23 cellular contexts compared by ENCODE assay signal in genomic region chr11:60003729-60004128, GRCh38. TPM values are rescaled to one million over a fixed set of nuclear protein-coding genes. Genes with fewer than 3 reads are reported as not detected.
DNase-seq lines count a peak whose midpoint lies in the region; ATAC-seq and TF ChIP-seq lines count a peak whose summit lies in the region.
"Had no signal": no experiment of that assay in that cellular context is flagged by ENCODE, and none has a peak within 500 bp of the region (broad histone marks: within the 10 kb centered on the region; RNA-seq: fewer than 3 reads in every experiment).

No MANE protein-coding gene starts in this region.

- H3K9ac ChIP-seq in mammary epithelial cell (ENCODE audit: insufficient read depth, low read length): no peak overlapping the region
- no peak overlapping the region for H3K9ac ChIP-seq in endodermal cell (ENCODE audit: extremely low read depth, low read length, poor library complexity, severe bottlenecking)
- H3K9ac ChIP-seq: BLaER1 treated with 17β-estradiol and CSF1 and Interleukin-3, amounts not matched to agents 10 nM and 100 nM had no signal

- no peaks in the 10 kb centered on the region for H4K20me1 ChIP-seq in mammary epithelial cell (ENCODE audit: insufficient read depth, low read length)
- H4K20me1 ChIP-seq: BLaER1 treated with 17β-estradiol and CSF1 and Interleukin-3, amounts not matched to agents 10 nM and 100 nM had no signal

- H3K79me2 ChIP-seq in mammary epithelial cell (ENCODE audit: insufficient read depth, low read length): no peaks in the 10 kb centered on the region

- H3K36me3 Mint-ChIP-seq in MCF 10A (ENCODE audit: insufficient read depth, unreplicated experiment) (peaks cover 4% of the 10 kb centered on the region), endodermal cell (ENCODE audit: low read depth) (no peaks in the 10 kb centered on the region)
- H3K36me3 Mint-ChIP-seq: CD14-positive monocyte; CD8-positive, alpha-beta memory T cell had no signal

- H3K27me3 Mint-ChIP-seq in MCF 10A (ENCODE audit: insufficient read depth, unreplicated experiment) (peaks cover 16% of the 10 kb centered on the region), endodermal cell (ENCODE audit: insufficient read depth) (no peaks in the 10 kb centered on the region)

- CTCF ChIA-PET in mammary epithelial cell (lab: Charles Lee; ENCODE audit: low non-redundant PET): no interaction called here
- CTCF ChIA-PET in MCF 10A (lab: Yijun Ruan, JAX): interaction anchor here (1.2 kb wide), 1 partner anchor 29 kb away, joined by 3 read pairs; no protein-coding TSS in a partner anchor

- BruUV-seq in mammary epithelial cell (replicated peaks; lab: Mats Ljungman, UMichigan) (no TSS peak), MCF 10A (replicated peaks; lab: Mats Ljungman, UMichigan) (no TSS peak)

- intact Hi-C loops in mammary epithelial cell (cut with micrococcal nuclease): no loop called here
- intact Hi-C loops in MCF 10A (cut with micrococcal nuclease): no loop called here

- TF ChIP-seq EP300 in suprapubic skin (IDR thresholded peaks at IDR 0.05): no peak

- ATAC-seq in HG03039 (IDR thresholded peaks at IDR 0.05; ENCODE audit: unreplicated experiment) (no peak), HG02678 (IDR thresholded peaks at IDR 0.05; ENCODE audit: unreplicated experiment) (no peak)
- ATAC-seq: A549 had no signal

- H3K4me1 ChIP-seq in mammary epithelial cell (ENCODE audit: insufficient read depth, low read length): no peaks in the 10 kb centered on the region
- no peaks in the 10 kb centered on the region for H3K4me1 ChIP-seq in endodermal cell (ENCODE audit: control insufficient read depth, insufficient read depth, low read length)
- H3K4me1 ChIP-seq in suprapubic skin: no peaks in the 10 kb centered on the region
- H3K4me1 ChIP-seq: A549; BE2C; BLaER1 treated with 17β-estradiol and CSF1 and Interleukin-3, amounts not matched to agents 10 nM and 100 nM; HAP-1 had no signal

- no peak for DNase-seq in mammary epithelial cell
- DNase-seq in MCF 10A (ENCODE audit: unreplicated experiment): no peak
- peak; percentile 5 for DNase-seq in HT1080 (ENCODE audit: low read depth)
- no peak for DNase-seq in endodermal cell
- no peak for DNase-seq in suprapubic skin (ENCODE audit: low spot score in 2 of 2)
- DNase-seq: 8988T; ACHN; AML-193; BE2C; CD4-positive, alpha-beta T cell; CD8-positive, alpha-beta memory T cell; DMS 273 treated with DMSO at 0.1 percent for 48 hours; EL; GF-D8; GOT3; HFFc6 had no signal

- dilution Hi-C loops in mammary epithelial cell (cut with HindIII; ENCODE audit: low sequenced_read_pairs): no loop called here

- H3K36me3 ChIP-seq in mammary epithelial cell (ENCODE audit: insufficient read depth, low read length) (no peaks in the 10 kb centered on the region), endodermal cell (ENCODE audit: control insufficient read depth, insufficient read depth, low read length) (no peaks in the 10 kb centered on the region), suprapubic skin (no peaks in the 10 kb centered on the region)
- H3K36me3 ChIP-seq: BE2C; BLaER1 treated with 17β-estradiol and CSF1 and Interleukin-3, amounts not matched to agents 10 nM and 100 nM; HAP-1 had no signal

- 49% methylated on average over 2 of the region's 2 CpGs for whole genome bisulfite sequencing in mammary epithelial cell (ENCODE audit: low coverage, missing lambda C conversion rate)
- 84% methylated on average over 1 of the region's 2 CpGs; no CpG with 5 or more reads in 1 of the 2 experiments for WGBS in endodermal cell (ENCODE audit: insufficient coverage in 1 of 2, insufficient read length in 1 of 2), 2 experiments
- WGBS in suprapubic skin: 86% methylated on average over 2 of the region's 2 CpGs

- in situ Hi-C loops in mammary epithelial cell (cut with MboI; ENCODE audit: low sequenced_read_pairs in 2 of 2): no loop called here

- H3K4me3 ChIP-seq in mammary epithelial cell (replicated peaks in 1 of 3; ENCODE audit: insufficient read depth in 1 of 3, low read depth in 2 of 3, low read length in 3 of 3) (no peak overlapping the region), endodermal cell (ENCODE audit: low read length) (no peak overlapping the region), suprapubic skin (no peak overlapping the region)
- H3K4me3 ChIP-seq: A549; BLaER1 treated with 17β-estradiol and CSF1 and Interleukin-3, amounts not matched to agents 10 nM and 100 nM; HAP-1 had no signal

- POLR2A ChIA-PET in MCF 10A (lab: Yijun Ruan, JAX): no interaction called here

- H3K9me3 Mint-ChIP-seq in MCF 10A (ENCODE audit: unreplicated experiment) (no peaks in the 10 kb centered on the region), endodermal cell (no peaks in the 10 kb centered on the region)
- H3K9me3 Mint-ChIP-seq: CD4-positive, alpha-beta T cell; CD8-positive, alpha-beta memory T cell had no signal

- H3K4me1 Mint-ChIP-seq in MCF 10A (ENCODE audit: insufficient read depth, unreplicated experiment): no peaks in the 10 kb centered on the region
- H3K4me1 Mint-ChIP-seq in endodermal cell: peaks cover 6% of the 10 kb centered on the region
- H3K4me1 Mint-ChIP-seq: CD14-positive monocyte; CD8-positive, alpha-beta memory T cell had no signal

- no peak overlapping the region for H3K4me2 ChIP-seq in mammary epithelial cell (ENCODE audit: insufficient read depth, low read depth, low read length)
- H3K4me2 ChIP-seq: A549; BLaER1 treated with 17β-estradiol and CSF1 and Interleukin-3, amounts not matched to agents 10 nM and 100 nM had no signal

- H3K4me3 Mint-ChIP-seq in MCF 10A (ENCODE audit: unreplicated experiment) (no peak overlapping the region), endodermal cell (no peak overlapping the region)
- H3K4me3 Mint-ChIP-seq: CD14-positive monocyte; CD4-positive, alpha-beta T cell; CD8-positive, alpha-beta memory T cell; HFFc6 had no signal

- peak overlapping the region; percentile 20 for H2AFZ ChIP-seq in mammary epithelial cell (ENCODE audit: low read depth, low read length)

- H3K27ac Mint-ChIP-seq in MCF 10A (ENCODE audit: low read depth, unreplicated experiment): no peak overlapping the region
- peak overlapping the region; percentile 72 for H3K27ac Mint-ChIP-seq in endodermal cell
- H3K27ac Mint-ChIP-seq: CD14-positive monocyte; CD4-positive, alpha-beta T cell; CD8-positive, alpha-beta memory T cell; HFFc6 had no signal

- no peaks in the 10 kb centered on the region for H3K27me3 ChIP-seq in mammary epithelial cell (ENCODE audit: insufficient read depth, low read length)
- no peaks in the 10 kb centered on the region for H3K27me3 ChIP-seq in endodermal cell (ENCODE audit: control insufficient read depth, insufficient read depth, low read length, poor library complexity, severe bottlenecking)
- no peaks in the 10 kb centered on the region for H3K27me3 ChIP-seq in suprapubic skin
- H3K27me3 ChIP-seq: BE2C; BLaER1 treated with 17β-estradiol and CSF1 and Interleukin-3, amounts not matched to agents 10 nM and 100 nM had no signal

- TF ChIP-seq CTCF in mammary epithelial cell (conservative IDR thresholded peaks at IDR 0.05 in 1 of 2, IDR thresholded peaks at IDR 0.05 in 1 of 2; ENCODE audit: extremely low read depth in 1 of 2, insufficient read depth in 1 of 2, low read depth in 1 of 2, low read length in 2 of 2): no peak
- no peak for TF ChIP-seq CTCF in MCF 10A (IDR thresholded peaks at IDR 0.05; ENCODE audit: unreplicated experiment)
- no peak for TF ChIP-seq CTCF in endodermal cell (conservative IDR thresholded peaks at IDR 0.05)
- no peak for TF ChIP-seq CTCF in suprapubic skin (IDR thresholded peaks at IDR 0.05)

- H3K9me3 ChIP-seq in mammary epithelial cell (replicated peaks; ENCODE audit: insufficient read depth, low read length): no peaks in the 10 kb centered on the region
- no peaks in the 10 kb centered on the region for H3K9me3 ChIP-seq in endodermal cell (ENCODE audit: control insufficient read depth, low read length)
- H3K9me3 ChIP-seq in suprapubic skin: no peaks in the 10 kb centered on the region
- H3K9me3 ChIP-seq: A549, BE2C, HAP-1 had no signal

- no peak overlapping the region for H3K27ac ChIP-seq in mammary epithelial cell (ENCODE audit: insufficient read depth, low read depth, low read length)
- no peak overlapping the region for H3K27ac ChIP-seq in endodermal cell (ENCODE audit: low read depth, low read length)
- no peak overlapping the region for H3K27ac ChIP-seq in suprapubic skin
- H3K27ac ChIP-seq: A549; BLaER1 treated with 17β-estradiol and CSF1 and Interleukin-3, amounts not matched to agents 10 nM and 100 nM had no signal

- TF ChIP-seq POLR2A in suprapubic skin (IDR thresholded peaks at IDR 0.05): no peak

RNA-seq across cellular contexts. Expression of gene OOSP4B, which starts 13.3 kb away (rescaled TPM):
- total RNA-seq in mammary epithelial cell (not detected), MCF 10A (2022) (not detected in 2 replicates), endodermal cell (not detected), suprapubic skin (not detected)
- not detected for polyA plus RNA-seq in mammary epithelial cell
- not detected for polyA minus RNA-seq in mammary epithelial cell
- total RNA-seq in HT1080 (2014; rRNA removed; shearing (Covaris generic)): 0.23 TPM in 1 of 2 replicates, not detected in the other
- not detected in 2 replicates for polyA plus RNA-seq in HT1080 (2015; cell fraction: cytosol; rRNA removed)
- polyA plus RNA-seq in HT1080 (2015; cell fraction: nucleus; rRNA removed): not detected in 2 replicates
- polyA plus RNA-seq in endodermal cell (2013, experiment 1 of 2): not detected
- polyA plus RNA-seq in endodermal cell (2013, experiment 2 of 2): not detected
- total RNA-seq: CD4-positive, alpha-beta T cell; CD8-positive, alpha-beta memory T cell; G401; HFFc6 had no signal
- polyA plus RNA-seq: A549; CD14-positive monocyte; CD8-positive, alpha-beta memory T cell had no signal

RNA-seq across cellular contexts. Expression of gene OOSP2, which starts 36.5 kb away (rescaled TPM):
- total RNA-seq in mammary epithelial cell (not detected), MCF 10A (2022) (not detected in 2 replicates), endodermal cell (not detected), suprapubic skin (not detected)
- polyA plus RNA-seq in mammary epithelial cell: not detected
- not detected for polyA minus RNA-seq in mammary epithelial cell
- total RNA-seq in HT1080 (2014; rRNA removed; shearing (Covaris generic)): not detected in 2 replicates
- polyA plus RNA-seq in HT1080 (2015; cell fraction: cytosol; rRNA removed): not detected in 2 replicates
- polyA plus RNA-seq in HT1080 (2015; cell fraction: nucleus; rRNA removed): not detected in 2 replicates
- polyA plus RNA-seq in endodermal cell (2013, experiment 1 of 2): 0.14 TPM
- not detected for polyA plus RNA-seq in endodermal cell (2013, experiment 2 of 2)
- total RNA-seq: CD4-positive, alpha-beta T cell; CD8-positive, alpha-beta memory T cell; G401; HFFc6 had no signal
- polyA plus RNA-seq: A549; CD14-positive monocyte; CD8-positive, alpha-beta memory T cell had no signal

RNA-seq across cellular contexts. Expression of gene OOSP4A, which starts 39.9 kb away (rescaled TPM):
- total RNA-seq in mammary epithelial cell (not detected), MCF 10A (2022) (not detected in 2 replicates), endodermal cell (not detected), suprapubic skin (not detected)
- not detected for polyA plus RNA-seq in mammary epithelial cell
- not detected for polyA minus RNA-seq in mammary epithelial cell
- not detected in 2 replicates for total RNA-seq in HT1080 (2014; rRNA removed; shearing (Covaris generic))
- polyA plus RNA-seq in HT1080 (2015; cell fraction: cytosol; rRNA removed): not detected in 2 replicates
- polyA plus RNA-seq in HT1080 (2015; cell fraction: nucleus; rRNA removed): not detected in 2 replicates
- not detected for polyA plus RNA-seq in endodermal cell (2013, experiment 1 of 2)
- polyA plus RNA-seq in endodermal cell (2013, experiment 2 of 2): not detected
- total RNA-seq: CD4-positive, alpha-beta T cell; CD8-positive, alpha-beta memory T cell; G401; HFFc6 had no signal
- polyA plus RNA-seq: A549; CD14-positive monocyte; CD8-positive, alpha-beta memory T cell had no signal

RNA-seq across cellular contexts. Expression of gene MS4A3, which starts 52.7 kb away (rescaled TPM):
- total RNA-seq in mammary epithelial cell (not detected), MCF 10A (2022) (not detected in 2 replicates), endodermal cell (not detected), suprapubic skin (not detected)
- polyA plus RNA-seq in mammary epithelial cell: not detected
- polyA minus RNA-seq in mammary epithelial cell: not detected
- not detected in 2 replicates for total RNA-seq in HT1080 (2014; rRNA removed; shearing (Covaris generic))
- not detected in 2 replicates for polyA plus RNA-seq in HT1080 (2015; cell fraction: cytosol; rRNA removed)
- not detected in 2 replicates for polyA plus RNA-seq in HT1080 (2015; cell fraction: nucleus; rRNA removed)
- polyA plus RNA-seq in endodermal cell (2013, experiment 1 of 2): not detected
- not detected for polyA plus RNA-seq in endodermal cell (2013, experiment 2 of 2)
- total RNA-seq: CD4-positive, alpha-beta T cell; CD8-positive, alpha-beta memory T cell; G401; HFFc6 had no signal
- polyA plus RNA-seq: A549 had no signal
